11 cellular contexts compared by ENCODE assay signal in genomic region chr19:24054044-24054935, GRCh38. TPM values are rescaled to one million over a fixed set of nuclear protein-coding genes. Genes with fewer than 3 reads are reported as not detected.
DNase-seq lines count a peak whose midpoint lies in the region; ATAC-seq and TF ChIP-seq lines count a peak whose summit lies in the region.
"Had no signal": no experiment of that assay in that cellular context is flagged by ENCODE, and none has a peak within 500 bp of the region (broad histone marks: within the 10 kb centered on the region; RNA-seq: fewer than 3 reads in every experiment).

No MANE protein-coding gene starts in this region.

- DNase-seq in LNCaP clone FGC (ENCODE audit: low read depth) (peak; percentile 90), MCF 10A (ENCODE audit: unreplicated experiment) (peak; percentile 96), SKM-1 (lab: John Stamatoyannopoulos, UW; ENCODE audit: unreplicated experiment) (no peak)
- DNase-seq in naive thymus-derived CD4-positive, alpha-beta T cell, result no peak
- DNase-seq: activated CD4-positive, CD25-positive, alpha-beta regulatory T cell; NCI-H446 treated with DMSO at 0.1 percent for 48 hours; stimulated activated naive CD4-positive, alpha-beta T cell treated with Interleukin-2 at 50 U/mL for 16 hours had no signal

- no peak overlapping the region for H3K4me3 Mint-ChIP-seq in MCF 10A (ENCODE audit: unreplicated experiment)
- H3K4me3 Mint-ChIP-seq in naive thymus-derived CD4-positive, alpha-beta T cell, result no peak overlapping the region

- intact Hi-C loops in MCF 10A (cut with micrococcal nuclease), result loop anchor here (1.0 to 10.0 kb wide), 2 partner anchors 20 to 91 kb away; no protein-coding TSS in a partner anchor
- intact Hi-C loops in naive thymus-derived CD4-positive, alpha-beta T cell (cut with micrococcal nuclease), result no loop called here

- H3K9me3 ChIP-seq in parathyroid adenoma (ENCODE audit: control insufficient read depth, low read length), result no peaks in the 10 kb centered on the region
- H3K9me3 ChIP-seq in naive thymus-derived CD4-positive, alpha-beta T cell (ENCODE audit: control insufficient read depth in 2 of 3, low read length in 3 of 3), result no peaks in the 10 kb centered on the region

- H3K27ac Mint-ChIP-seq in MCF 10A (ENCODE audit: low read depth, unreplicated experiment), result peak overlapping the region; percentile 33
- H3K27ac Mint-ChIP-seq in naive thymus-derived CD4-positive, alpha-beta T cell, result peak overlapping the region in 3 of 9 donors; percentile 2 to 35 (median 25)

- no peak overlapping the region for H2AFZ ChIP-seq in parathyroid adenoma

- no peak for TF ChIP-seq CTCF in LNCaP clone FGC (IDR thresholded peaks at IDR 0.05; ENCODE audit: control insufficient read depth, extremely low read depth, insufficient read depth)
- no peak for TF ChIP-seq CTCF in MCF 10A (IDR thresholded peaks at IDR 0.05; ENCODE audit: unreplicated experiment)
- no peak for TF ChIP-seq CTCF in parathyroid adenoma (IDR thresholded peaks at IDR 0.05)

- peak overlapping the region; percentile 39 for H3K27ac ChIP-seq in parathyroid adenoma
- H3K27ac ChIP-seq in naive thymus-derived CD4-positive, alpha-beta T cell (ENCODE audit: low read depth, low read length), result no peak overlapping the region

- no peak overlapping the region for H3K9ac ChIP-seq in parathyroid adenoma

- no peaks in the 10 kb centered on the region for H3K27me3 Mint-ChIP-seq in MCF 10A (ENCODE audit: insufficient read depth, unreplicated experiment)
- H3K27me3 Mint-ChIP-seq in naive thymus-derived CD4-positive, alpha-beta T cell, result no peaks in the 10 kb centered on the region

- H3K4me1 Mint-ChIP-seq in MCF 10A (ENCODE audit: insufficient read depth, unreplicated experiment), result peaks cover 32% of the 10 kb centered on the region
- peaks cover 0 to 11% (median 0%) of the 10 kb centered on the region in 7 donors for H3K4me1 Mint-ChIP-seq in naive thymus-derived CD4-positive, alpha-beta T cell

- peak; percentile 52 for ATAC-seq in GM18499 (IDR thresholded peaks at IDR 0.05; ENCODE audit: insufficient read depth, unreplicated experiment)
- ATAC-seq in GM18870 (IDR thresholded peaks at IDR 0.05; ENCODE audit: unreplicated experiment), result no peak
- no peak for ATAC-seq in naive thymus-derived CD4-positive, alpha-beta T cell
- no peak for ATAC-seq in GM21619 (IDR thresholded peaks at IDR 0.05; ENCODE audit: unreplicated experiment)

- H3K4me3 ChIP-seq in LNCaP clone FGC (ENCODE audit: low read depth, low read length) (no peak overlapping the region), parathyroid adenoma (ENCODE audit: low read depth, low read length) (no peak overlapping the region)
- H3K4me3 ChIP-seq in naive thymus-derived CD4-positive, alpha-beta T cell (ENCODE audit: low read length), result no peak overlapping the region

- peaks cover 10% of the 10 kb centered on the region for H3K4me1 ChIP-seq in parathyroid adenoma
- no peaks in the 10 kb centered on the region for H3K4me1 ChIP-seq in naive thymus-derived CD4-positive, alpha-beta T cell (ENCODE audit: control insufficient read depth in 2 of 2, insufficient read depth in 2 of 2, low read length in 2 of 2)

- peaks cover 69% of the 10 kb centered on the region for H3K36me3 Mint-ChIP-seq in MCF 10A (ENCODE audit: insufficient read depth, unreplicated experiment)
- H3K36me3 Mint-ChIP-seq in naive thymus-derived CD4-positive, alpha-beta T cell, result peaks cover 39 to 71% (median 49%) of the 10 kb centered on the region in 5 donors

- no peaks in the 10 kb centered on the region for H3K27me3 ChIP-seq in parathyroid adenoma (ENCODE audit: control insufficient read depth, insufficient read depth, low read length)
- no peaks in the 10 kb centered on the region for H3K27me3 ChIP-seq in naive thymus-derived CD4-positive, alpha-beta T cell (ENCODE audit: control insufficient read depth in 2 of 2, insufficient read depth in 2 of 2, low read length in 2 of 2)

- H3K4me2 ChIP-seq in parathyroid adenoma (ENCODE audit: low read length), result no peak overlapping the region

- H3K36me3 ChIP-seq in parathyroid adenoma (ENCODE audit: control insufficient read depth, insufficient read depth, low read length), result no peaks in the 10 kb centered on the region
- H3K36me3 ChIP-seq in naive thymus-derived CD4-positive, alpha-beta T cell (ENCODE audit: control insufficient read depth in 2 of 3, insufficient read depth in 3 of 3, low read length in 3 of 3), result peaks cover 4 to 69% (median 11%) of the 10 kb centered on the region in 3 experiments

- no TSS peak for BruUV-seq in MCF 10A (replicated peaks; lab: Mats Ljungman, UMichigan)

- no peaks in the 10 kb centered on the region for H3K79me2 ChIP-seq in parathyroid adenoma

- CTCF ChIA-PET in MCF 10A (lab: Yijun Ruan, JAX), result interaction anchor here (0.5 kb wide), 1 partner anchor 401 kb away, joined by 4 read pairs; no protein-coding TSS in a partner anchor
- CTCF ChIA-PET in naive thymus-derived CD4-positive, alpha-beta T cell (lab: Charles Lee), result no interaction called here

- no peaks in the 10 kb centered on the region for H3K9me3 Mint-ChIP-seq in MCF 10A (ENCODE audit: unreplicated experiment)
- peaks cover 0 to 15% (median 0%) of the 10 kb centered on the region in 11 donors for H3K9me3 Mint-ChIP-seq in naive thymus-derived CD4-positive, alpha-beta T cell

- POLR2A ChIA-PET in MCF 10A (lab: Yijun Ruan, JAX), result interaction anchor here (0.6 to 1.9 kb wide), 9 partner anchors 16 to 86 kb away, joined by 3 to 19 read pairs (median 5); partner anchors contain the start of gene ZNF254
- POLR2A ChIA-PET in naive thymus-derived CD4-positive, alpha-beta T cell (lab: Charles Lee), result no interaction called here

RNA-seq across cellular contexts. Expression of gene ZNF254, which starts 32.7 kb away (rescaled TPM):
- 5.3 and 5.6 TPM in 2 replicates for total RNA-seq in MCF 10A (2022)
- 10 to 100 TPM; 10.8 to 17.1 (median 15.5) TPM for total RNA-seq in naive thymus-derived CD4-positive, alpha-beta T cell
- 1 to 10 TPM; 4.1 to 5.8 TPM for polyA plus RNA-seq in naive thymus-derived CD4-positive, alpha-beta T cell

Comparison
In these comparisons a context has a peak if more than half of its experiments do, and no peak if none do; other contexts are left out.
1. DNase-seq: peak in LNCaP clone FGC (single experiment) and MCF 10A (single experiment); none in naive thymus-derived CD4-positive, alpha-beta T cell (0 of 9) and SKM-1 (single experiment).